ENCODE assay signal across 2 cellular contexts in genomic region chr4:159484049-159484448, GRCh38.
TF ChIP-seq lines count a peak whose summit lies in the region.

No MANE protein-coding gene starts in this region.

TF ChIP-seq in GM23338, 12 proteins besides CTCF, POLR2A, EP300 and RAD21:
- TF ChIP-seq ZNF462 (CRISPR knock-in tag; IDR thresholded peaks at IDR 0.05) = no peak
- TF ChIP-seq REST (IDR thresholded peaks at IDR 0.05; ENCODE audit: unreplicated experiment) = no peak
- TF ChIP-seq CREB1 (CRISPR knock-in tag; IDR thresholded peaks at IDR 0.05; ENCODE audit: low read depth) = no peak
- TF ChIP-seq NANOG (IDR thresholded peaks at IDR 0.05; ENCODE audit: borderline replicate concordance) = no peak
- no peak for TF ChIP-seq JUNB (IDR thresholded peaks at IDR 0.05; ENCODE audit: unreplicated experiment)
- no peak for TF ChIP-seq EZH2 (IDR thresholded peaks at IDR 0.05; ENCODE audit: low read depth, unreplicated experiment)
- TF ChIP-seq, protein P1, sequence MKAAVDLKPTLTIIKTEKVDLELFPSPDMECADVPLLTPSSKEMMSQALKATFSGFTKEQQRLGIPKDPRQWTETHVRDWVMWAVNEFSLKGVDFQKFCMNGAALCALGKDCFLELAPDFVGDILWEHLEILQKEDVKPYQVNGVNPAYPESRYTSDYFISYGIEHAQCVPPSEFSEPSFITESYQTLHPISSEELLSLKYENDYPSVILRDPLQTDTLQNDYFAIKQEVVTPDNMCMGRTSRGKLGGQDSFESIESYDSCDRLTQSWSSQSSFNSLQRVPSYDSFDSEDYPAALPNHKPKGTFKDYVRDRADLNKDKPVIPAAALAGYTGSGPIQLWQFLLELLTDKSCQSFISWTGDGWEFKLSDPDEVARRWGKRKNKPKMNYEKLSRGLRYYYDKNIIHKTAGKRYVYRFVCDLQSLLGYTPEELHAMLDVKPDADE (IDR thresholded peaks at IDR 0.05) = no peak
- no peak for TF ChIP-seq STAT1 (IDR thresholded peaks at IDR 0.05; ENCODE audit: unreplicated experiment)
- no peak for TF ChIP-seq EZH2phosphoT487 (IDR thresholded peaks at IDR 0.05; ENCODE audit: unreplicated experiment)
- no peak for TF ChIP-seq ZNF114 (CRISPR knock-in tag; IDR thresholded peaks at IDR 0.05)
- no peak for TF ChIP-seq ZNF331 (CRISPR knock-in tag; IDR thresholded peaks at IDR 0.05; ENCODE audit: low read depth)
- TF ChIP-seq POLR2AphosphoS5 (IDR thresholded peaks at IDR 0.05; ENCODE audit: low read depth) = no peak

TF ChIP-seq in H1, 55 proteins besides CTCF, POLR2A, EP300 and RAD21:
- TF ChIP-seq TBP (IDR thresholded peaks at IDR 0.05; ENCODE audit: low read depth, low read length) (no peak), ZNF274 (IDR thresholded peaks at IDR 0.05; ENCODE audit: borderline replicate concordance, extremely low read depth, low read length) (no peak), BRCA1 (IDR thresholded peaks at IDR 0.05; ENCODE audit: low read depth, low read length) (no peak), NANOG (IDR thresholded peaks at IDR 0.05; ENCODE audit: insufficient read depth, low read depth, low read length, poor library complexity, severe bottlenecking) (no peak), GABPA (IDR thresholded peaks at IDR 0.05; ENCODE audit: borderline replicate concordance, insufficient read depth, low read length) (no peak), KDM4A (IDR thresholded peaks at IDR 0.05; ENCODE audit: low read depth, low read length, severe bottlenecking) (no peak)
